In the genomic region with DNA sequence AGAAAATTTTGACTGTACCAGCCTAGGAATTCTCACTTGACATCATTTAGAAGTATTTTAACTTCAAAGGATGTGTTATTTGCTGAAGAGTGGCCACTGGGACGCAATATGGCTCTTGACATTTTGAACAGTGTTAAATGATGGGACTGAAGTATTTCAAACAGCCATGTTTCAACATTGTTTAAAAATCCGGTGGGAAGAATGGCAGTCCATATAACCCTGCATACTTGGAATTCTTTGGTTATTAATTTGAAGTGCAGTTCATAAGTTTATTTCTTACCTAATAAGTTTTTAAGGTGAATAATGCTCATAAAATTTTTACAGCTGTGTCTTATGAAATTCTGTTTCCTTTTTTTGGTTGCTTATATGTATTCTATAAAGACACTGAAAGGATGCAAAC, we compare ENCODE assay signal across 25 cellular contexts. TPM values are rescaled to one million over a fixed set of nuclear protein-coding genes. Genes with fewer than 3 reads are reported as not detected.
DNase-seq lines count a peak whose midpoint lies in the region; ATAC-seq and TF ChIP-seq lines count a peak whose summit lies in the region.
"Had no signal": no experiment of that assay in that cellular context is flagged by ENCODE, and none has a peak within 500 bp of the region (broad histone marks: within the 10 kb centered on the region; RNA-seq: fewer than 3 reads in every experiment).

No MANE protein-coding gene starts in this region.

- TF ChIP-seq RAD21 in SK-N-SH (IDR thresholded peaks at IDR 0.05; ENCODE audit: low read length), result no peak

- TF ChIP-seq CTCF in SK-N-SH (IDR thresholded peaks at IDR 0.05), result no peak
- no peak for TF ChIP-seq CTCF in RWPE2 (IDR thresholded peaks at IDR 0.05; ENCODE audit: poor library complexity, severe bottlenecking)
- no peak for TF ChIP-seq CTCF in foreskin fibroblast (IDR thresholded peaks at IDR 0.05; ENCODE audit: low read depth, low read length)
- TF ChIP-seq CTCF in psoas muscle (IDR thresholded peaks at IDR 0.05), result no peak

- H3K9me3 ChIP-seq in SK-N-SH (no peaks in the 10 kb centered on the region), RWPE2 (ENCODE audit: severe bottlenecking) (no peaks in the 10 kb centered on the region), psoas muscle (no peaks in the 10 kb centered on the region)
- H3K9me3 ChIP-seq: BE2C, gastrocnemius medialis, HAP-1, sigmoid colon, tibial nerve had no signal

- 89% methylated on average over 2 of the region's 2 CpGs for WGBS in SK-N-SH (ENCODE audit: low lambda C conversion rate)
- 68 to 83% (median 71%) methylated on average over 2 of the region's 2 CpGs for WGBS in psoas muscle, 3 donors

- no peak overlapping the region for H3K27ac ChIP-seq in SK-N-SH (ENCODE audit: low read depth in 2 of 2, low read length in 1 of 2)
- peak overlapping the region; percentile 42 for H3K27ac ChIP-seq in RWPE2 (ENCODE audit: poor library complexity, severe bottlenecking)
- H3K27ac ChIP-seq in psoas muscle, result no peak overlapping the region
- H3K27ac ChIP-seq: 22Rv1, gastrocnemius medialis, tibial nerve had no signal

- POLR2A ChIA-PET in SK-N-SH (lab: Yijun Ruan, JAX), result no interaction called here

- H3K9ac ChIP-seq in SK-N-SH, result no peak overlapping the region

- H3F3A ChIP-seq in SK-N-SH (replicated peaks; ENCODE audit: insufficient read depth), result no peaks in the 10 kb centered on the region

- no peak for TF ChIP-seq EP300 in SK-N-SH (IDR thresholded peaks at IDR 0.05; ENCODE audit: borderline replicate concordance in 1 of 2, low read depth in 1 of 2, low read length in 1 of 2)

- 0 out of 2 replicates have a peak, but pooled peaks cover 2% of the 10 kb centered on the region for H3K9me2 ChIP-seq in SK-N-SH

- H3K4me1 ChIP-seq in SK-N-SH (ENCODE audit: control insufficient read depth in 1 of 2, insufficient read depth in 2 of 2, low read depth in 1 of 2, low read length in 1 of 2) (peaks cover 0 to 8% of the 10 kb centered on the region in 2 experiments; a peak in 2 of 4 replicates), RWPE2 (ENCODE audit: insufficient read depth, poor library complexity, severe bottlenecking) (peaks cover 14% of the 10 kb centered on the region), psoas muscle (no peaks in the 10 kb centered on the region)
- H3K4me1 ChIP-seq: BE2C, gastrocnemius medialis had no signal

- intact Hi-C loops in psoas muscle (cut with DNase I), result no loop called here

- ATAC-seq in SK-N-SH treated with all-trans-retinoic acid at 6 μM for 48 hours (no peak; the same call in 2 of the 3 replicates), RWPE2 (ENCODE audit: low read depth) (peak; percentile 90), GM19397 (IDR thresholded peaks at IDR 0.05; ENCODE audit: unreplicated experiment) (no peak), psoas muscle (no peak)
- ATAC-seq: gastrocnemius medialis, left ventricle myocardium superior, Right ventricle myocardium inferior had no signal

- no peaks in the 10 kb centered on the region for H4K20me1 ChIP-seq in SK-N-SH (ENCODE audit: insufficient read depth)

- no peak overlapping the region for H2AFZ ChIP-seq in SK-N-SH (ENCODE audit: low read depth)

- H3K36me3 ChIP-seq in SK-N-SH (replicated peaks in 1 of 2; ENCODE audit: control insufficient read depth in 1 of 2, insufficient read depth in 2 of 2, low read length in 1 of 2) (peaks cover 12 to 19% of the 10 kb centered on the region in 2 experiments), RWPE2 (ENCODE audit: low read depth) (no peaks in the 10 kb centered on the region), psoas muscle (ENCODE audit: insufficient read depth in 1 of 2, low read depth in 1 of 2) (no peaks in the 10 kb centered on the region)
- H3K36me3 ChIP-seq: BE2C, gastrocnemius medialis, tibial nerve had no signal

- H3K27me3 ChIP-seq in SK-N-SH (ENCODE audit: insufficient read depth) (no peaks in the 10 kb centered on the region), RWPE2 (ENCODE audit: insufficient read depth, poor library complexity, severe bottlenecking) (no peaks in the 10 kb centered on the region), psoas muscle (ENCODE audit: insufficient read depth in 3 of 3, low read length in 2 of 3) (no peaks in the 10 kb centered on the region)
- H3K27me3 ChIP-seq: BE2C, sigmoid colon, tibial nerve had no signal

- DNase-seq in SK-N-SH (no peak), RWPE2 (ENCODE audit: low spot score) (no peak), foreskin fibroblast (peak; percentile 10 to 16), NCI-H2227 treated with DMSO at 0.1 percent for 48 hours (lab: John Stamatoyannopoulos, UW) (no peak), NCI-H2029 (lab: John Stamatoyannopoulos, UW) (no peak), psoas muscle (no peak)
- DNase-seq: activated naive CD4-positive, alpha-beta T cell treated with anti-CD3 and anti-CD28 coated beads for 36 hours; aorta; BE2C; COR-L47; DMS79 treated with DMSO at 0.1 percent for 48 hours; gastrocnemius medialis; hippocampal formation; left ventricle myocardium superior; NCI-H1105; NCI-H2081; sigmoid colon; stimulated activated CD4-positive, alpha-beta T cell treated with anti-CD3 and anti-CD28 coated beads, Interleukin-15, amount 100 ng/mL, for 24 hours; T1000 had no signal

- H3K79me2 ChIP-seq in SK-N-SH (ENCODE audit: insufficient read depth), result no peaks in the 10 kb centered on the region

- H3K4me3 ChIP-seq in SK-N-SH (ENCODE audit: low read depth in 2 of 2, low read length in 1 of 2) (no peak overlapping the region), RWPE2 (ENCODE audit: severe bottlenecking) (no peak overlapping the region), foreskin fibroblast (ENCODE audit: low read depth in 1 of 2, low read length in 2 of 2) (no peak overlapping the region), psoas muscle (no peak overlapping the region)
- H3K4me3 ChIP-seq: gastrocnemius medialis, HAP-1, sigmoid colon, tibial nerve had no signal

- CTCF ChIA-PET in SK-N-SH (lab: Yijun Ruan, JAX), result interaction anchor here (1.8 kb wide), 1 partner anchor 9 kb away, joined by 8 read pairs; no protein-coding TSS in a partner anchor

- H3K4me2 ChIP-seq in SK-N-SH, result no peak overlapping the region

TF ChIP-seq in SK-N-SH treated with all-trans-retinoic acid at 6 μM for 48 hours, 23 proteins besides CTCF, POLR2A, EP300 and RAD21:
- TF ChIP-seq CSRNP3 (CRISPR knock-in tag; IDR thresholded peaks at IDR 0.05) (no peak), ISL1 (CRISPR knock-in tag; IDR thresholded peaks at IDR 0.05) (peak; percentile 76), OSR1 (CRISPR knock-in tag; IDR thresholded peaks at IDR 0.05) (no peak)

TF ChIP-seq in SK-N-SH, 30 proteins besides CTCF, POLR2A, EP300 and RAD21 (continues in another document):
- TF ChIP-seq EZH2phosphoT487 (IDR thresholded peaks at IDR 0.05; ENCODE audit: borderline replicate concordance, low read depth) (no peak), MXI1 (IDR thresholded peaks at IDR 0.05; ENCODE audit: low read depth, low read length) (no peak), POLR2AphosphoS5 (IDR thresholded peaks at IDR 0.05; ENCODE audit: low read depth, low read length) (no peak), NRF1 (IDR thresholded peaks at IDR 0.05; ENCODE audit: low read depth, low read length) (no peak), USF2 (IDR thresholded peaks at IDR 0.05; ENCODE audit: borderline replicate concordance, low read depth, low read length) (no peak), FOSL2 (IDR thresholded peaks at IDR 0.05; ENCODE audit: borderline replicate concordance, low read depth) (no peak), YY1 (IDR thresholded peaks at IDR 0.05; ENCODE audit: low read depth) (no peak), RFX5 (IDR thresholded peaks at IDR 0.05; ENCODE audit: low read length) (no peak), FOXJ3 (CRISPR knock-in tag; IDR thresholded peaks at IDR 0.05) (no peak), TCF12 (IDR thresholded peaks at IDR 0.05) (no peak)
- TF ChIP-seq, protein P1, sequence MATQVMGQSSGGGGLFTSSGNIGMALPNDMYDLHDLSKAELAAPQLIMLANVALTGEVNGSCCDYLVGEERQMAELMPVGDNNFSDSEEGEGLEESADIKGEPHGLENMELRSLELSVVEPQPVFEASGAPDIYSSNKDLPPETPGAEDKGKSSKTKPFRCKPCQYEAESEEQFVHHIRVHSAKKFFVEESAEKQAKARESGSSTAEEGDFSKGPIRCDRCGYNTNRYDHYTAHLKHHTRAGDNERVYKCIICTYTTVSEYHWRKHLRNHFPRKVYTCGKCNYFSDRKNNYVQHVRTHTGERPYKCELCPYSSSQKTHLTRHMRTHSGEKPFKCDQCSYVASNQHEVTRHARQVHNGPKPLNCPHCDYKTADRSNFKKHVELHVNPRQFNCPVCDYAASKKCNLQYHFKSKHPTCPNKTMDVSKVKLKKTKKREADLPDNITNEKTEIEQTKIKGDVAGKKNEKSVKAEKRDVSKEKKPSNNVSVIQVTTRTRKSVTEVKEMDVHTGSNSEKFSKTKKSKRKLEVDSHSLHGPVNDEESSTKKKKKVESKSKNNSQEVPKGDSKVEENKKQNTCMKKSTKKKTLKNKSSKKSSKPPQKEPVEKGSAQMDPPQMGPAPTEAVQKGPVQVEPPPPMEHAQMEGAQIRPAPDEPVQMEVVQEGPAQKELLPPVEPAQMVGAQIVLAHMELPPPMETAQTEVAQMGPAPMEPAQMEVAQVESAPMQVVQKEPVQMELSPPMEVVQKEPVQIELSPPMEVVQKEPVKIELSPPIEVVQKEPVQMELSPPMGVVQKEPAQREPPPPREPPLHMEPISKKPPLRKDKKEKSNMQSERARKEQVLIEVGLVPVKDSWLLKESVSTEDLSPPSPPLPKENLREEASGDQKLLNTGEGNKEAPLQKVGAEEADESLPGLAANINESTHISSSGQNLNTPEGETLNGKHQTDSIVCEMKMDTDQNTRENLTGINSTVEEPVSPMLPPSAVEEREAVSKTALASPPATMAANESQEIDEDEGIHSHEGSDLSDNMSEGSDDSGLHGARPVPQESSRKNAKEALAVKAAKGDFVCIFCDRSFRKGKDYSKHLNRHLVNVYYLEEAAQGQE (IDR thresholded peaks at IDR 0.05; ENCODE audit: low read depth, low read length), result no peak

RNA-seq across cellular contexts. Expression of gene TMTC2, which starts 8.3 kb away (rescaled TPM):
- polyA plus RNA-seq in SK-N-SH (2012; rRNA removed) (4.1 and 6.0 TPM in 2 replicates), psoas muscle (1 to 10 TPM in 2 of 3 donors, under 1 TPM in 1; 0.85 to 1.1 (median 1.0) TPM)
- 5.4 TPM in 2 replicates for polyA plus RNA-seq in SK-N-SH (2012; cell fraction: cytosol; rRNA removed)
- polyA plus RNA-seq in SK-N-SH (2012; cell fraction: nucleus; rRNA removed), result 11.8 and 12.4 TPM in 2 replicates
- total RNA-seq in psoas muscle, result 1 to 10 TPM; 1.8 to 2.7 (median 2.2) TPM

Comparison
In these comparisons a context has a peak if more than half of its experiments do, and no peak if none do; other contexts are left out.
1. DNase-seq: peak in foreskin fibroblast (2 of 2); none in SK-N-SH (single experiment), RWPE2 (single experiment), NCI-H2227 treated with DMSO at 0.1 percent for 48 hours (single experiment), NCI-H2029 (single experiment) and psoas muscle (0 of 2).